In genomic region chr13:37870895-37871550, GRCh38 we compare ENCODE assay signal across 11 cellular contexts. TPM values are rescaled to one million over a fixed set of nuclear protein-coding genes. Genes with fewer than 3 reads are reported as not detected.
A peak's percentile ranks its signal among the peaks of the same experiment; 100 is the strongest.
DNase-seq lines count a peak whose midpoint lies in the region; ATAC-seq and TF ChIP-seq lines count a peak whose summit lies in the region.
"Had no signal": no experiment of that assay in that cellular context is flagged by ENCODE, and none has a peak within 500 bp of the region (broad histone marks: within the 10 kb centered on the region; RNA-seq: fewer than 3 reads in every experiment).

No MANE protein-coding gene starts in this region.

- H3K9me3 ChIP-seq in RWPE2 (ENCODE audit: severe bottlenecking): no peaks in the 10 kb centered on the region
- H3K9me3 ChIP-seq in osteoblast (ENCODE audit: low read depth, low read length): no peaks in the 10 kb centered on the region
- H3K9me3 ChIP-seq in BE2C: no peaks in the 10 kb centered on the region
- no peaks in the 10 kb centered on the region for H3K9me3 ChIP-seq in naive thymus-derived CD4-positive, alpha-beta T cell (ENCODE audit: control insufficient read depth in 2 of 3, low read length in 3 of 3)
- H3K9me3 ChIP-seq: esophagus squamous epithelium had no signal

- peaks cover 28 to 47% (median 33%) of the 10 kb centered on the region in 5 donors for H3K27me3 Mint-ChIP-seq in naive thymus-derived CD4-positive, alpha-beta T cell

- peak overlapping the region; percentile 89 for H2AFZ ChIP-seq in osteoblast (ENCODE audit: low read length)

- peaks cover 0 to 10% (median 2%) of the 10 kb centered on the region in 11 donors for H3K9me3 Mint-ChIP-seq in naive thymus-derived CD4-positive, alpha-beta T cell

- no peaks in the 10 kb centered on the region for H3K4me1 ChIP-seq in RWPE2 (ENCODE audit: insufficient read depth, poor library complexity, severe bottlenecking)
- peaks cover 26% of the 10 kb centered on the region for H3K4me1 ChIP-seq in osteoblast (ENCODE audit: insufficient read depth, low read length)
- H3K4me1 ChIP-seq in BE2C: no peaks in the 10 kb centered on the region
- H3K4me1 ChIP-seq in naive thymus-derived CD4-positive, alpha-beta T cell (ENCODE audit: control insufficient read depth in 2 of 2, insufficient read depth in 2 of 2, low read length in 2 of 2): no peaks in the 10 kb centered on the region

- H3K4me3 ChIP-seq in RWPE2 (ENCODE audit: severe bottlenecking) (no peak overlapping the region), fibroblast of mammary gland (ENCODE audit: control insufficient read depth, low read depth, low read length) (no peak overlapping the region), osteoblast (ENCODE audit: insufficient read depth, low read length) (peak overlapping the region; percentile 82), BE2C (ENCODE audit: low read depth, low read length) (no peak overlapping the region)
- no peak overlapping the region for H3K4me3 ChIP-seq in naive thymus-derived CD4-positive, alpha-beta T cell (ENCODE audit: low read length)

- H4K20me1 ChIP-seq in osteoblast (ENCODE audit: insufficient read depth, low read length): no peaks in the 10 kb centered on the region

- TF ChIP-seq CTCF in RWPE2 (IDR thresholded peaks at IDR 0.05; ENCODE audit: poor library complexity, severe bottlenecking) (no peak), fibroblast of mammary gland (conservative IDR thresholded peaks at IDR 0.05; ENCODE audit: control insufficient read depth, insufficient read depth, low read depth, low read length) (no peak), osteoblast (IDR thresholded peaks at IDR 0.05; ENCODE audit: extremely low read depth, low read depth, low read length) (no peak), BE2C (IDR thresholded peaks at IDR 0.05; ENCODE audit: low read depth, low read length) (no peak)

- intact Hi-C loops in naive thymus-derived CD4-positive, alpha-beta T cell (cut with micrococcal nuclease): no loop called here

- peaks cover 40% of the 10 kb centered on the region for H3K79me2 ChIP-seq in osteoblast (ENCODE audit: insufficient read depth, low read length)

- DNase-seq in D341Med (ENCODE audit: low spot score) (peak; percentile 15), RWPE2 (ENCODE audit: low spot score) (no peak), fibroblast of mammary gland (ENCODE audit: low read depth) (peak; percentile 77), osteoblast (ENCODE audit: insufficient read length, low spot score, missing footprints) (peak; percentile 88), NCI-H146 (lab: John Stamatoyannopoulos, UW) (no peak), BE2C (no peak), LoVo (ENCODE audit: low spot score) (no peak)
- DNase-seq in naive thymus-derived CD4-positive, alpha-beta T cell: no peak
- DNase-seq: activated naive CD4-positive, alpha-beta T cell treated with Interleukin-2 at 50 U/mL for 16 hours; esophagus squamous epithelium had no signal

- no peak overlapping the region for H3K27ac ChIP-seq in RWPE2 (ENCODE audit: poor library complexity, severe bottlenecking)
- H3K27ac ChIP-seq in osteoblast (ENCODE audit: low read depth, low read length): peak overlapping the region; percentile 92
- H3K27ac ChIP-seq in naive thymus-derived CD4-positive, alpha-beta T cell (ENCODE audit: low read depth, low read length): no peak overlapping the region
- H3K27ac ChIP-seq: esophagus squamous epithelium, WERI-Rb-1 had no signal

- POLR2A ChIA-PET in naive thymus-derived CD4-positive, alpha-beta T cell (lab: Charles Lee): no interaction called here

- H3K36me3 Mint-ChIP-seq in naive thymus-derived CD4-positive, alpha-beta T cell: peaks cover 0 to 13% (median 0%) of the 10 kb centered on the region in 5 donors

- no peak overlapping the region for H3K27ac Mint-ChIP-seq in naive thymus-derived CD4-positive, alpha-beta T cell

- ATAC-seq in RWPE2 (ENCODE audit: low read depth): peak; percentile 64
- ATAC-seq in naive thymus-derived CD4-positive, alpha-beta T cell: no peak

- H3K27me3 ChIP-seq in RWPE2 (ENCODE audit: insufficient read depth, poor library complexity, severe bottlenecking) (peaks cover 24% of the 10 kb centered on the region), osteoblast (ENCODE audit: insufficient read depth, low read length) (no peaks in the 10 kb centered on the region), BE2C (peaks cover 35% of the 10 kb centered on the region)
- no peaks in the 10 kb centered on the region for H3K27me3 ChIP-seq in naive thymus-derived CD4-positive, alpha-beta T cell (ENCODE audit: control insufficient read depth in 2 of 2, insufficient read depth in 2 of 2, low read length in 2 of 2)

- H3K4me1 Mint-ChIP-seq in naive thymus-derived CD4-positive, alpha-beta T cell: peaks cover 0 to 10% (median 7%) of the 10 kb centered on the region in 7 donors

- H3K36me3 ChIP-seq in RWPE2 (ENCODE audit: low read depth) (no peaks in the 10 kb centered on the region), osteoblast (ENCODE audit: insufficient read depth, low read length) (no peaks in the 10 kb centered on the region), BE2C (no peaks in the 10 kb centered on the region)
- no peaks in the 10 kb centered on the region for H3K36me3 ChIP-seq in naive thymus-derived CD4-positive, alpha-beta T cell (ENCODE audit: control insufficient read depth in 2 of 3, insufficient read depth in 3 of 3, low read length in 3 of 3)
- H3K36me3 ChIP-seq: esophagus squamous epithelium, WERI-Rb-1 had no signal

- H3K4me3 Mint-ChIP-seq in naive thymus-derived CD4-positive, alpha-beta T cell: no peak overlapping the region

- CTCF ChIA-PET in naive thymus-derived CD4-positive, alpha-beta T cell (lab: Charles Lee): no interaction called here

- H3K4me2 ChIP-seq in osteoblast (ENCODE audit: insufficient read depth, low read length): peak overlapping the region; percentile 85

RNA-seq across cellular contexts. Expression of gene TRPC4, which starts 1.5 kb away (rescaled TPM):
- total RNA-seq in osteoblast: 8.3 and 9.8 TPM in 2 replicates
- not detected for polyA plus RNA-seq in BE2C (2012; ENCODE audit: insufficient read depth, insufficient read length, low read depth)
- not detected for total RNA-seq in naive thymus-derived CD4-positive, alpha-beta T cell
- polyA plus RNA-seq in naive thymus-derived CD4-positive, alpha-beta T cell: not detected

Comparison
In these comparisons a context has a peak if more than half of its experiments do, and no peak if none do; other contexts are left out.
1. DNase-seq: peak in D341Med (single experiment), fibroblast of mammary gland (single experiment) and osteoblast (single experiment); none in RWPE2 (single experiment), NCI-H146 (single experiment), BE2C (single experiment), LoVo (single experiment) and naive thymus-derived CD4-positive, alpha-beta T cell (0 of 9).